22 cellular contexts compared by ENCODE assay signal in genomic region chr9:112640311-112640710, GRCh38.
"Had no signal": no experiment of that assay in that cellular context is flagged by ENCODE, and none has a peak within 500 bp of the region (broad histone marks: within the 10 kb centered on the region; RNA-seq: fewer than 3 reads in every experiment).

No MANE protein-coding gene starts in this region.

- H3K4me3 Mint-ChIP-seq: immature natural killer cell; memory B cell; naive thymus-derived CD4-positive, alpha-beta T cell; natural killer cell treated with Interleukin-12 subunit alpha and Interleukin-12 subunit beta and Interleukin-15 and Interleukin-18, amount 100 ng/mL, for 72 hours; stimulated activated effector memory CD8-positive, alpha-beta T cell treated with anti-CD3 and anti-CD28 coated beads, Interleukin-12 subunit alpha, Interleukin-12 subunit beta, amount 100 ng/mL, for 72 hours; stimulated activated naive CD8-positive, alpha-beta T cell treated with anti-CD3 and anti-CD28 coated beads, Interleukin-15, Interleukin-2, amounts not matched to agents 100 ng/mL and 50 ng/mL, for 24 hours had no signal

- H3K27ac Mint-ChIP-seq: immature natural killer cell; memory B cell; naive thymus-derived CD4-positive, alpha-beta T cell; natural killer cell treated with Interleukin-12 subunit alpha and Interleukin-12 subunit beta and Interleukin-15 and Interleukin-18, amount 100 ng/mL, for 72 hours; stimulated activated effector memory CD8-positive, alpha-beta T cell treated with anti-CD3 and anti-CD28 coated beads, Interleukin-12 subunit alpha, Interleukin-12 subunit beta, amount 100 ng/mL, for 72 hours; stimulated activated naive CD8-positive, alpha-beta T cell treated with anti-CD3 and anti-CD28 coated beads, Interleukin-15, Interleukin-2, amounts not matched to agents 100 ng/mL and 50 ng/mL, for 24 hours had no signal

- DNase-seq: hypothalamus; immature natural killer cell; left ventricle myocardium inferior; midbrain; mucosa of descending colon; naive thymus-derived CD4-positive, alpha-beta T cell; pancreas; posterior cingulate gyrus; retina; right cardiac atrium; small intestine; spleen; stimulated activated CD4-positive, alpha-beta T cell treated with anti-CD3 and anti-CD28 coated beads, Interleukin-4, amount 100 ng/mL, for 24 hours; stimulated activated naive CD4-positive, alpha-beta T cell; substantia nigra; transverse colon; upper lobe of right lung had no signal

- H3K27me3 Mint-ChIP-seq: stimulated activated naive CD8-positive, alpha-beta T cell treated with anti-CD3 and anti-CD28 coated beads, Interleukin-15, Interleukin-2, amounts not matched to agents 100 ng/mL and 50 ng/mL, for 24 hours had no signal

- H3K4me3 ChIP-seq: left ventricle myocardium inferior, mucosa of descending colon, pancreas, prostate gland, spleen, transverse colon, upper lobe of right lung had no signal

- H3K9me3 ChIP-seq: pancreas, prostate gland, upper lobe of right lung had no signal

- H3K4me1 Mint-ChIP-seq: immature natural killer cell; memory B cell; naive thymus-derived CD4-positive, alpha-beta T cell; stimulated activated effector memory CD8-positive, alpha-beta T cell treated with anti-CD3 and anti-CD28 coated beads, Interleukin-12 subunit alpha, Interleukin-12 subunit beta, amount 100 ng/mL, for 72 hours had no signal

- H3K27ac ChIP-seq: left ventricle myocardium inferior, pancreas, prostate gland, spleen, transverse colon, upper lobe of right lung had no signal

- H3K36me3 Mint-ChIP-seq: stimulated activated effector memory CD8-positive, alpha-beta T cell treated with anti-CD3 and anti-CD28 coated beads, Interleukin-12 subunit alpha, Interleukin-12 subunit beta, amount 100 ng/mL, for 72 hours had no signal

- H3K36me3 ChIP-seq: left ventricle myocardium inferior, pancreas, prostate gland, spleen, transverse colon, upper lobe of right lung had no signal

- H3K4me1 ChIP-seq: pancreas, prostate gland, spleen, transverse colon, upper lobe of right lung had no signal

- H3K27me3 ChIP-seq: pancreas, spleen, transverse colon, upper lobe of right lung had no signal
